In genomic region chr5:28226407-28226806, GRCh38 we compare ENCODE assay signal across 32 cellular contexts.
DNase-seq lines count a peak whose midpoint lies in the region; ATAC-seq, FAIRE-seq and TF ChIP-seq lines count a peak whose summit lies in the region.
"Had no signal": no experiment of that assay in that cellular context is flagged by ENCODE, and none has a peak within 500 bp of the region (broad histone marks: within the 10 kb centered on the region; RNA-seq: fewer than 3 reads in every experiment).

No MANE protein-coding gene starts in this region.

- H3K9ac ChIP-seq in mammary epithelial cell (ENCODE audit: insufficient read depth, low read length) (no peak overlapping the region), endothelial cell of umbilical vein (replicated peaks; ENCODE audit: extremely low read depth, insufficient read depth, low read length) (no peak overlapping the region)
- H3K9ac ChIP-seq: KMS-11 had no signal

- DNase-seq in MCF 10A (ENCODE audit: unreplicated experiment) (peak; percentile 3), mammary epithelial cell (no peak), RWPE2 (ENCODE audit: low spot score) (no peak), endothelial cell of umbilical vein (ENCODE audit: low read depth, low spot score) (no peak), retinal pigment epithelial cell (ENCODE audit: low read depth) (peak; percentile 2), SW 1271 (lab: John Stamatoyannopoulos, UW) (no peak)
- DNase-seq in activated T-cell treated with anti-CD3 and anti-CD28 coated beads, Interleukin-2, amount 50 U/mL, for 48 hours = no peak
- DNase-seq: Caco-2; CD8-positive, alpha-beta T cell; DMS 273 treated with DMSO at 0.1 percent for 48 hours; DND-41; H9; HFFc6; MG63; NCI-H1105 treated with DMSO at 0.1 percent for 48 hours; NCI-H146; NCI-H1930; NCI-H2107; NCI-H446; NCI-H524 treated with DMSO at 0.1 percent for 48 hours; NCI-H774; SHP77 treated with DMSO at 0.1 percent for 48 hours had no signal

- no TSS peak for BruUV-seq in MCF 10A (replicated peaks; lab: Mats Ljungman, UMichigan)
- no TSS peak for BruUV-seq in mammary epithelial cell (replicated peaks; lab: Mats Ljungman, UMichigan)
- no TSS peak for BruUV-seq in endothelial cell of umbilical vein (replicated peaks; lab: Mats Ljungman, UMichigan)

- H3K4me3 ChIP-seq in mammary epithelial cell (replicated peaks in 1 of 3; ENCODE audit: insufficient read depth in 1 of 3, low read depth in 2 of 3, low read length in 3 of 3) (no peak overlapping the region), RWPE2 (ENCODE audit: severe bottlenecking) (no peak overlapping the region), endothelial cell of umbilical vein (replicated peaks in 1 of 3; ENCODE audit: insufficient read depth in 1 of 3, low read depth in 1 of 3, low read length in 3 of 3) (no peak overlapping the region), retinal pigment epithelial cell (ENCODE audit: low read length) (no peak overlapping the region)
- H3K4me3 ChIP-seq: GM23338, MG63 had no signal

- FAIRE-seq in endothelial cell of umbilical vein (lab: Jason Lieb, UNC) = no peak
- FAIRE-seq: GM12892 had no signal

- no peak for TF ChIP-seq POLR2A in endothelial cell of umbilical vein (IDR thresholded peaks at IDR 0.05; ENCODE audit: low read depth, low read length)

- dilution Hi-C loops in mammary epithelial cell (cut with HindIII; ENCODE audit: low sequenced_read_pairs) = no loop called here
- dilution Hi-C loops in endothelial cell of umbilical vein (cut with MboI; ENCODE audit: extremely low pct_ligation_motif_present, low sequenced_read_pairs) = no loop called here

- H3K36me3 ChIP-seq in mammary epithelial cell (ENCODE audit: insufficient read depth, low read length) (no peaks in the 10 kb centered on the region), RWPE2 (ENCODE audit: low read depth) (no peaks in the 10 kb centered on the region), endothelial cell of umbilical vein (ENCODE audit: control insufficient read depth in 2 of 2, extremely low read depth in 1 of 2, insufficient read depth in 2 of 2, low read length in 2 of 2) (no peaks in the 10 kb centered on the region)
- H3K36me3 ChIP-seq: MG63 had no signal

- H3K4me1 Mint-ChIP-seq in MCF 10A (ENCODE audit: insufficient read depth, unreplicated experiment) = no peaks in the 10 kb centered on the region
- H3K4me1 Mint-ChIP-seq: B cell, GM23338, H9, IgD-negative memory B cell had no signal

- H3K79me2 ChIP-seq in mammary epithelial cell (ENCODE audit: insufficient read depth, low read length) (no peaks in the 10 kb centered on the region), endothelial cell of umbilical vein (ENCODE audit: control insufficient read depth, insufficient read depth, low read length) (no peaks in the 10 kb centered on the region)

- CTCF ChIA-PET in MCF 10A (lab: Yijun Ruan, JAX) = no interaction called here
- CTCF ChIA-PET in mammary epithelial cell (lab: Charles Lee; ENCODE audit: low non-redundant PET) = no interaction called here
- CTCF ChIA-PET in endothelial cell of umbilical vein (lab: Charles Lee) = no interaction called here

- intact Hi-C loops in MCF 10A (cut with micrococcal nuclease) (no loop called here), mammary epithelial cell (cut with micrococcal nuclease) (no loop called here), endothelial cell of umbilical vein (cut with micrococcal nuclease) (no loop called here)

- H3K4me1 ChIP-seq in mammary epithelial cell (ENCODE audit: insufficient read depth, low read length) (no peaks in the 10 kb centered on the region), RWPE2 (ENCODE audit: insufficient read depth, poor library complexity, severe bottlenecking) (peaks cover 6% of the 10 kb centered on the region), endothelial cell of umbilical vein (ENCODE audit: control insufficient read depth, extremely low read depth, insufficient read depth, low read length) (no peaks in the 10 kb centered on the region)
- H3K4me1 ChIP-seq: Caco-2 had no signal

- H3K27me3 ChIP-seq in mammary epithelial cell (ENCODE audit: insufficient read depth, low read length) = no peaks in the 10 kb centered on the region
- no peaks in the 10 kb centered on the region for H3K27me3 ChIP-seq in RWPE2 (ENCODE audit: insufficient read depth, poor library complexity, severe bottlenecking)
- no peaks in the 10 kb centered on the region for H3K27me3 ChIP-seq in endothelial cell of umbilical vein (ENCODE audit: control insufficient read depth in 2 of 2, insufficient read depth in 2 of 2, low read length in 2 of 2)
- H3K27me3 ChIP-seq: MG63 had no signal

- H3K36me3 Mint-ChIP-seq in MCF 10A (ENCODE audit: insufficient read depth, unreplicated experiment) = no peaks in the 10 kb centered on the region
- H3K36me3 Mint-ChIP-seq: CD8-positive, alpha-beta T cell had no signal

- no peak overlapping the region for H3K4me3 Mint-ChIP-seq in MCF 10A (ENCODE audit: unreplicated experiment)
- H3K4me3 Mint-ChIP-seq: B cell; CD8-positive, alpha-beta T cell; GM23338; H9; HFFc6; IgD-negative memory B cell had no signal

- ATAC-seq in RWPE2 (ENCODE audit: low read depth) (0 out of 3 replicates have a peak, but pooled peaks have one; percentile 33), HG03432 (IDR thresholded peaks at IDR 0.05; ENCODE audit: unreplicated experiment) (no peak)
- ATAC-seq: CD8-positive, alpha-beta T cell; GM23338; Panc1 had no signal

- H4K20me1 ChIP-seq in mammary epithelial cell (ENCODE audit: insufficient read depth, low read length) (no peaks in the 10 kb centered on the region), endothelial cell of umbilical vein (replicated peaks; ENCODE audit: control insufficient read depth, extremely low read depth, insufficient read depth, low read length) (no peaks in the 10 kb centered on the region)

- no peaks in the 10 kb centered on the region for H3K27me3 Mint-ChIP-seq in MCF 10A (ENCODE audit: insufficient read depth, unreplicated experiment)
- H3K27me3 Mint-ChIP-seq: B cell, IgD-negative memory B cell had no signal

- peaks cover 10% of the 10 kb centered on the region for H3K9me3 ChIP-seq in mammary epithelial cell (replicated peaks; ENCODE audit: insufficient read depth, low read length)
- no peaks in the 10 kb centered on the region for H3K9me3 ChIP-seq in RWPE2 (ENCODE audit: severe bottlenecking)
- H3K9me3 ChIP-seq in endothelial cell of umbilical vein (replicated peaks; ENCODE audit: control insufficient read depth, insufficient read depth, low read length) = no peaks in the 10 kb centered on the region
- H3K9me3 ChIP-seq: Caco-2, MG63 had no signal

- H3K4me2 ChIP-seq in mammary epithelial cell (ENCODE audit: insufficient read depth, low read depth, low read length) (no peak overlapping the region), endothelial cell of umbilical vein (ENCODE audit: insufficient read depth, low read length) (no peak overlapping the region)
- H3K4me2 ChIP-seq: GM23338, KMS-11 had no signal

- no peaks in the 10 kb centered on the region for H3K9me1 ChIP-seq in endothelial cell of umbilical vein (replicated peaks; ENCODE audit: control insufficient read depth, extremely low read depth, insufficient read depth, low read length)

- H3K27ac Mint-ChIP-seq in MCF 10A (ENCODE audit: low read depth, unreplicated experiment) = no peak overlapping the region
- H3K27ac Mint-ChIP-seq: B cell; CD8-positive, alpha-beta T cell; GM23338; H9; HFFc6; IgD-negative memory B cell had no signal

- no peak overlapping the region for H2AFZ ChIP-seq in mammary epithelial cell (ENCODE audit: low read depth, low read length)
- no peak overlapping the region for H2AFZ ChIP-seq in endothelial cell of umbilical vein (ENCODE audit: low read depth, low read length)
- H2AFZ ChIP-seq: GM23338 had no signal

- POLR2A ChIA-PET in MCF 10A (lab: Yijun Ruan, JAX) = no interaction called here
- POLR2A ChIA-PET in endothelial cell of umbilical vein (lab: Charles Lee) = no interaction called here

- in situ Hi-C loops in mammary epithelial cell (cut with MboI; ENCODE audit: low sequenced_read_pairs in 2 of 2) = no loop called here

- TF ChIP-seq CTCF in MCF 10A (IDR thresholded peaks at IDR 0.05; ENCODE audit: unreplicated experiment) = no peak
- TF ChIP-seq CTCF in mammary epithelial cell (conservative IDR thresholded peaks at IDR 0.05 in 1 of 2, IDR thresholded peaks at IDR 0.05 in 1 of 2; ENCODE audit: extremely low read depth in 1 of 2, insufficient read depth in 1 of 2, low read depth in 1 of 2, low read length in 2 of 2) = no peak
- no peak for TF ChIP-seq CTCF in RWPE2 (IDR thresholded peaks at IDR 0.05; ENCODE audit: poor library complexity, severe bottlenecking)
- no peak for TF ChIP-seq CTCF in endothelial cell of umbilical vein (IDR thresholded peaks at IDR 0.05; ENCODE audit: extremely low read depth in 1 of 2, insufficient read depth in 1 of 2, low read depth in 1 of 2, low read length in 2 of 2)
- TF ChIP-seq CTCF in retinal pigment epithelial cell (conservative IDR thresholded peaks at IDR 0.05; ENCODE audit: low read depth, low read length) = no peak

- WGBS in mammary epithelial cell (ENCODE audit: low coverage, missing lambda C conversion rate) = 86% methylated on average over 3 of the region's 3 CpGs

- no peaks in the 10 kb centered on the region for H3K9me3 Mint-ChIP-seq in MCF 10A (ENCODE audit: unreplicated experiment)
- H3K9me3 Mint-ChIP-seq: GM23338 had no signal

- H3K27ac ChIP-seq in mammary epithelial cell (ENCODE audit: insufficient read depth, low read depth, low read length) = no peak overlapping the region
- no peak overlapping the region for H3K27ac ChIP-seq in RWPE2 (ENCODE audit: poor library complexity, severe bottlenecking)
- no peak overlapping the region for H3K27ac ChIP-seq in endothelial cell of umbilical vein (ENCODE audit: insufficient read depth, low read depth, low read length)
- H3K27ac ChIP-seq: 22Rv1, C4-2B, KMS-11, RWPE1 had no signal

TF ChIP-seq in endothelial cell of umbilical vein, 7 proteins besides CTCF, POLR2A, EP300 and RAD21:
- TF ChIP-seq MYC (IDR thresholded peaks at IDR 0.05; ENCODE audit: low read depth, low read length) = no peak
- peak; percentile 17 for TF ChIP-seq FOS (IDR thresholded peaks at IDR 0.05; ENCODE audit: borderline replicate concordance, insufficient read depth, low read length)
TF ChIP-seq in endothelial cell of umbilical vein: peak in this region for 1.

Comparison
In these comparisons a context has a peak if more than half of its experiments do, and no peak if none do; other contexts are left out.
1. DNase-seq: peak in MCF 10A (single experiment) and retinal pigment epithelial cell (single experiment); none in mammary epithelial cell (single experiment), RWPE2 (single experiment), endothelial cell of umbilical vein (single experiment), SW 1271 (0 of 2) and activated T-cell treated with anti-CD3 and anti-CD28 coated beads, Interleukin-2, amount 50 U/mL, for 48 hours (0 of 2).